Comparison of ENCODE assay signal across 21 cellular contexts in the genomic region with DNA sequence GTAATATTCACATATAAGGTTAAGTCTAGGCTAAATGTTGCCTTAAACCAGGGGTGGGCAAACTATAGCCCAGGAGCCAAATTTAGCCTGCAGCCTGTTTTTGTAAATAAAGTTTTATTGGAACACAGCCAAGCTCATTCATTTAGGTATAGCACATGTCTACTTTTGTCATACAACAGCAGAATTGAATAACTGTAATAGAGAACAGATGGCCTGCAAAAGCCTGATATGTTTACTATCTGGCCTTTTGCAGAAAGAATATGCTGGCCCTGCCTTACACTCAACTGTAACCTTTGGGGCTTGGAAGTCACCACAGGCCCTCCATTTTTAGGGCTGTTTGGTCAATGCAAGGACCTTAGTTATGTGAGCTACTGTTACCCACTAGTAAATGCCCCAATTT.
"Had no signal": no experiment of that assay in that cellular context is flagged by ENCODE, and none has a peak within 500 bp of the region (broad histone marks: within the 10 kb centered on the region; RNA-seq: fewer than 3 reads in every experiment).

No MANE protein-coding gene starts in this region.

- H3K9me3 Mint-ChIP-seq: activated T-cell treated with anti-CD3 and anti-CD28 coated beads, Interleukin-2, amount 50 U/mL, for 24 hours; activated T-helper 17 cell treated with anti-CD3 and anti-CD28 coated beads, Interleukin-2, amount 50 U/mL, for 72 hours; type B pancreatic cell had no signal

- H3K36me3 Mint-ChIP-seq: activated naive CD8-positive, alpha-beta T cell; naive B cell; type B pancreatic cell had no signal

- H3K27ac Mint-ChIP-seq: activated CD8-positive, alpha-beta T cell treated with anti-CD3 and anti-CD28 coated beads, Interleukin-2, amount 10 ng/mL, durations not matched to agents 7 days and 5 days; activated naive CD8-positive, alpha-beta T cell; activated T-cell treated with anti-CD3 and anti-CD28 coated beads, Interleukin-2, amount 50 U/mL, for 24 hours; activated T-helper 17 cell treated with anti-CD3 and anti-CD28 coated beads, Interleukin-2, amount 50 U/mL, for 72 hours; type B pancreatic cell had no signal

- DNase-seq: activated CD4-positive, alpha-beta T cell treated with anti-CD3 and anti-CD28 coated beads for 1 hour; activated CD4-positive, alpha-beta T cell treated with anti-CD3 and anti-CD28 coated beads, Interleukin-2, amount 50 U/mL, for 1 hour; activated CD8-positive, alpha-beta T cell treated with anti-CD3 and anti-CD28 coated beads, Interleukin-2, amount 10 ng/mL, durations not matched to agents 7 days and 5 days; activated T-cell treated with anti-CD3 and anti-CD28 coated beads, Interleukin-2, amount 50 U/mL, for 24 hours; adrenal gland; central memory CD4-positive, alpha-beta T cell; effector memory CD4-positive, alpha-beta T cell; gastrocnemius medialis; hippocampal formation; kidney glomerular epithelial cell; left lung; naive B cell; small intestine; stimulated activated CD4-positive, alpha-beta T cell treated with anti-CD3 and anti-CD28 coated beads, Interleukin-2, amount 100 ng/mL, for 48 hours; stimulated activated naive CD4-positive, alpha-beta T cell treated with Interleukin-2 at 50 U/mL for 16 hours had no signal

- H3K27me3 Mint-ChIP-seq: activated naive CD8-positive, alpha-beta T cell; activated T-cell treated with anti-CD3 and anti-CD28 coated beads, Interleukin-2, amount 50 U/mL, for 24 hours; activated T-helper 17 cell treated with anti-CD3 and anti-CD28 coated beads, Interleukin-2, amount 50 U/mL, for 72 hours; naive B cell; type B pancreatic cell had no signal

- H3K4me1 Mint-ChIP-seq: activated T-helper 17 cell treated with anti-CD3 and anti-CD28 coated beads, Interleukin-2, amount 50 U/mL, for 72 hours; naive B cell had no signal

- H3K4me3 Mint-ChIP-seq: activated CD8-positive, alpha-beta T cell treated with anti-CD3 and anti-CD28 coated beads, Interleukin-2, amount 10 ng/mL, durations not matched to agents 7 days and 5 days; activated naive CD8-positive, alpha-beta T cell; activated T-cell treated with anti-CD3 and anti-CD28 coated beads, Interleukin-2, amount 50 U/mL, for 24 hours; activated T-helper 17 cell treated with anti-CD3 and anti-CD28 coated beads, Interleukin-2, amount 50 U/mL, for 72 hours; naive B cell; neural crest cell; type B pancreatic cell had no signal

- ATAC-seq: activated CD8-positive, alpha-beta T cell treated with anti-CD3 and anti-CD28 coated beads, Interleukin-2, amount 10 ng/mL, durations not matched to agents 7 days and 5 days; activated T-helper 17 cell treated with anti-CD3 and anti-CD28 coated beads, Interleukin-2, amount 50 U/mL, for 72 hours; esophagus mucosa; gastrocnemius medialis; left lung; sciatic nerve had no signal
